13 cellular contexts compared by ENCODE assay signal in genomic region chr15:90358124-90359033, GRCh38. TPM values are rescaled to one million over a fixed set of nuclear protein-coding genes. Genes with fewer than 3 reads are reported as not detected.
DNase-seq lines count a peak whose midpoint lies in the region; ATAC-seq and TF ChIP-seq lines count a peak whose summit lies in the region.
"Had no signal": no experiment of that assay in that cellular context is flagged by ENCODE, and none has a peak within 500 bp of the region (broad histone marks: within the 10 kb centered on the region; RNA-seq: fewer than 3 reads in every experiment).

No MANE protein-coding gene starts in this region.

- no peak overlapping the region for H3K27ac Mint-ChIP-seq in stimulated activated naive B cell treated with anti-CD40 and anti-IgM and Interleukin-4, amounts not matched to agents 10 μg/mL and 1 μg/mL and 100 μg/mL, for 72 hours

- no peaks in the 10 kb centered on the region for H3K27me3 Mint-ChIP-seq in stimulated activated naive B cell treated with anti-CD40 and anti-IgM and Interleukin-4, amounts not matched to agents 10 μg/mL and 1 μg/mL and 100 μg/mL, for 72 hours

- no peak for ATAC-seq in stimulated activated naive B cell treated with anti-CD40 and anti-IgM and Interleukin-4, amounts not matched to agents 10 μg/mL and 1 μg/mL and 100 μg/mL, for 72 hours (replicated peaks)
- no peak for ATAC-seq in GM19035 (IDR thresholded peaks at IDR 0.05; ENCODE audit: unreplicated experiment)
- ATAC-seq: GM12878, left cardiac atrium had no signal

- no peak for TF ChIP-seq CTCF in kidney epithelial cell (IDR thresholded peaks at IDR 0.05; ENCODE audit: insufficient read depth, low read length, poor library complexity, severe bottlenecking)

- H3K36me3 ChIP-seq in kidney epithelial cell (ENCODE audit: control insufficient read depth, insufficient read depth, low read length) = no peaks in the 10 kb centered on the region

- no peak overlapping the region for H3K4me3 Mint-ChIP-seq in stimulated activated naive B cell treated with anti-CD40 and anti-IgM and Interleukin-4, amounts not matched to agents 10 μg/mL and 1 μg/mL and 100 μg/mL, for 72 hours

- H3K27me3 ChIP-seq in kidney epithelial cell (ENCODE audit: control insufficient read depth, insufficient read depth, low read length) = no peaks in the 10 kb centered on the region

- no peaks in the 10 kb centered on the region for H3K9me3 Mint-ChIP-seq in stimulated activated naive B cell treated with anti-CD40 and anti-IgM and Interleukin-4, amounts not matched to agents 10 μg/mL and 1 μg/mL and 100 μg/mL, for 72 hours

- H3K36me3 Mint-ChIP-seq in stimulated activated naive B cell treated with anti-CD40 and anti-IgM and Interleukin-4, amounts not matched to agents 10 μg/mL and 1 μg/mL and 100 μg/mL, for 72 hours = no peaks in the 10 kb centered on the region

- H3K4me3 ChIP-seq in kidney epithelial cell (ENCODE audit: low read depth, low read length) = no peak overlapping the region
- H3K4me3 ChIP-seq: GM12878 had no signal

- H3K4me1 Mint-ChIP-seq in stimulated activated naive B cell treated with anti-CD40 and anti-IgM and Interleukin-4, amounts not matched to agents 10 μg/mL and 1 μg/mL and 100 μg/mL, for 72 hours = peaks cover 0 to 10% of the 10 kb centered on the region in 2 donors

- DNase-seq in AG20443 (ENCODE audit: low spot score) (peak; percentile 13), HS-5 (ENCODE audit: low read depth) (peak; percentile 9), amniotic epithelial cell (ENCODE audit: low read depth) (peak; percentile 45), kidney epithelial cell (ENCODE audit: low read depth) (peak; percentile 50), NCI-H187 (lab: John Stamatoyannopoulos, UW) (no peak), CD1c-positive myeloid dendritic cell (ENCODE audit: extremely low spot score) (no peak)
- DNase-seq in stimulated activated naive B cell treated with anti-CD40 and anti-IgM and Interleukin-4, amounts not matched to agents 10 μg/mL and 1 μg/mL and 100 μg/mL, for 72 hours = no peak
- DNase-seq: amygdala; left cardiac atrium; NCI-H2171 treated with DMSO at 0.1 percent for 48 hours; stimulated activated CD4-positive, alpha-beta T cell treated with anti-CD3 and anti-CD28 coated beads, Interleukin-4, amount 100 ng/mL, for 1 hour had no signal

RNA-seq across cellular contexts. Expression of gene ZNF774, which starts 6.3 kb away (rescaled TPM):
- 2.0 and 4.0 TPM in 2 replicates for total RNA-seq in kidney epithelial cell

RNA-seq across cellular contexts. Expression of gene IQGAP1, which starts 29.7 kb away (rescaled TPM):
- total RNA-seq in kidney epithelial cell = 197 and 205 TPM in 2 replicates

Comparison
In these comparisons a context has a peak if more than half of its experiments do, and no peak if none do; other contexts are left out.
1. DNase-seq: peak in AG20443 (single experiment), HS-5 (single experiment), amniotic epithelial cell (single experiment) and kidney epithelial cell (single experiment); none in stimulated activated naive B cell treated with anti-CD40 and anti-IgM and Interleukin-4, amounts not matched to agents 10 μg/mL and 1 μg/mL and 100 μg/mL, for 72 hours (single experiment), NCI-H187 (0 of 2) and CD1c-positive myeloid dendritic cell (single experiment).